In genomic region chr4:151709587-151709986, GRCh38 we compare ENCODE assay signal across 18 cellular contexts. TPM values are rescaled to one million over a fixed set of nuclear protein-coding genes. Genes with fewer than 3 reads are reported as not detected.
A peak's percentile ranks its signal among the peaks of the same experiment; 100 is the strongest.
DNase-seq lines count a peak whose midpoint lies in the region; ATAC-seq and TF ChIP-seq lines count a peak whose summit lies in the region.
"Had no signal": no experiment of that assay in that cellular context is flagged by ENCODE, and none has a peak within 500 bp of the region (broad histone marks: within the 10 kb centered on the region; RNA-seq: fewer than 3 reads in every experiment).

No MANE protein-coding gene starts in this region.

- H3K9me3 Mint-ChIP-seq in activated naive CD4-positive, alpha-beta T cell treated with anti-CD3 and anti-CD28 coated beads, Interleukin-2, amount 10 ng/mL, durations not matched to agents 7 days and 5 days = no peaks in the 10 kb centered on the region
- H3K9me3 Mint-ChIP-seq in activated naive CD4-positive, alpha-beta T cell treated with anti-CD3 and anti-CD28 coated beads for 36 hours = no peaks in the 10 kb centered on the region
- H3K9me3 Mint-ChIP-seq in chondrocyte (ENCODE audit: low read depth) = no peaks in the 10 kb centered on the region
- H3K9me3 Mint-ChIP-seq: CD14-positive monocyte; CD4-positive, alpha-beta memory T cell had no signal

- TF ChIP-seq CTCF in right atrium auricular region (IDR thresholded peaks at IDR 0.05) = no peak
- TF ChIP-seq CTCF in chondrocyte (IDR thresholded peaks at IDR 0.05) = no peak
- no peak for TF ChIP-seq CTCF in psoas muscle (IDR thresholded peaks at IDR 0.05)

- WGBS in psoas muscle, 3 donors = 56 to 94% (median 72%) methylated on average over 7 of the region's 7 CpGs

- no peaks in the 10 kb centered on the region for H3K27me3 ChIP-seq in right atrium auricular region
- H3K27me3 ChIP-seq in psoas muscle (ENCODE audit: insufficient read depth in 3 of 3, low read length in 2 of 3) = no peaks in the 10 kb centered on the region
- H3K27me3 ChIP-seq: BLaER1 had no signal

- CTCF ChIA-PET in activated naive CD4-positive, alpha-beta T cell treated with anti-CD3 and anti-CD28 coated beads, Interleukin-2, amount 10 ng/mL, durations not matched to agents 7 days and 5 days (lab: Charles Lee) = no interaction called here
- CTCF ChIA-PET in activated naive CD4-positive, alpha-beta T cell treated with anti-CD3 and anti-CD28 coated beads for 36 hours (lab: Charles Lee) = no interaction called here

- H3K4me1 Mint-ChIP-seq in activated naive CD4-positive, alpha-beta T cell treated with anti-CD3 and anti-CD28 coated beads, Interleukin-2, amount 10 ng/mL, durations not matched to agents 7 days and 5 days = no peaks in the 10 kb centered on the region
- H3K4me1 Mint-ChIP-seq in activated naive CD4-positive, alpha-beta T cell treated with anti-CD3 and anti-CD28 coated beads for 36 hours (ENCODE audit: low read depth) = no peaks in the 10 kb centered on the region
- H3K4me1 Mint-ChIP-seq in chondrocyte (ENCODE audit: low read depth) = no peaks in the 10 kb centered on the region
- H3K4me1 Mint-ChIP-seq: CD14-positive monocyte; CD4-positive, alpha-beta memory T cell had no signal

- H3K36me3 ChIP-seq in right atrium auricular region (no peaks in the 10 kb centered on the region), psoas muscle (ENCODE audit: insufficient read depth in 1 of 2, low read depth in 1 of 2) (peaks cover 3 to 26% of the 10 kb centered on the region in 2 donors)

- no peaks in the 10 kb centered on the region for H3K27me3 Mint-ChIP-seq in activated naive CD4-positive, alpha-beta T cell treated with anti-CD3 and anti-CD28 coated beads, Interleukin-2, amount 10 ng/mL, durations not matched to agents 7 days and 5 days
- H3K27me3 Mint-ChIP-seq in activated naive CD4-positive, alpha-beta T cell treated with anti-CD3 and anti-CD28 coated beads for 36 hours (ENCODE audit: low read depth) = no peaks in the 10 kb centered on the region
- H3K27me3 Mint-ChIP-seq in chondrocyte (ENCODE audit: low read depth) = no peaks in the 10 kb centered on the region
- H3K27me3 Mint-ChIP-seq: CD4-positive, alpha-beta memory T cell had no signal

- H3K9me3 ChIP-seq in right atrium auricular region = no peaks in the 10 kb centered on the region
- H3K9me3 ChIP-seq in psoas muscle = no peaks in the 10 kb centered on the region
- H3K9me3 ChIP-seq: BLaER1 had no signal

- H3K4me3 Mint-ChIP-seq in activated naive CD4-positive, alpha-beta T cell treated with anti-CD3 and anti-CD28 coated beads, Interleukin-2, amount 10 ng/mL, durations not matched to agents 7 days and 5 days = no peak overlapping the region
- H3K4me3 Mint-ChIP-seq in activated naive CD4-positive, alpha-beta T cell treated with anti-CD3 and anti-CD28 coated beads for 36 hours = no peak overlapping the region
- no peak overlapping the region for H3K4me3 Mint-ChIP-seq in chondrocyte (ENCODE audit: unreplicated experiment)
- H3K4me3 Mint-ChIP-seq: CD14-positive monocyte; CD4-positive, alpha-beta memory T cell had no signal

- H3K4me3 ChIP-seq in right atrium auricular region (no peak overlapping the region), psoas muscle (no peak overlapping the region)
- H3K4me3 ChIP-seq: BLaER1, GM23248 had no signal

- no peak for DNase-seq in activated naive CD4-positive, alpha-beta T cell treated with anti-CD3 and anti-CD28 coated beads, Interleukin-2, amount 10 ng/mL, durations not matched to agents 7 days and 5 days
- no peak for DNase-seq in activated naive CD4-positive, alpha-beta T cell treated with anti-CD3 and anti-CD28 coated beads for 36 hours
- DNase-seq in right atrium auricular region (ENCODE audit: low spot score) (no peak), cardiac septum (ENCODE audit: low spot score) (no peak), chondrocyte (ENCODE audit: low spot score) (no peak), psoas muscle (no peak), NCI-H748 (lab: John Stamatoyannopoulos, UW; ENCODE audit: unreplicated experiment) (no peak)
- DNase-seq: 8988T; Calu3; CD4-positive, alpha-beta memory T cell; DMS79 treated with DMSO at 0.1 percent for 48 hours; GF-D8; GM23248; HCEC 1CT had no signal

- intact Hi-C loops in activated naive CD4-positive, alpha-beta T cell treated with anti-CD3 and anti-CD28 coated beads for 36 hours (cut with micrococcal nuclease) = no loop called here
- intact Hi-C loops in cardiac septum (cut with DNase I) (no loop called here), psoas muscle (cut with DNase I) (no loop called here)

- peak overlapping the region; percentile 30 for H3K27ac Mint-ChIP-seq in activated naive CD4-positive, alpha-beta T cell treated with anti-CD3 and anti-CD28 coated beads, Interleukin-2, amount 10 ng/mL, durations not matched to agents 7 days and 5 days
- H3K27ac Mint-ChIP-seq in activated naive CD4-positive, alpha-beta T cell treated with anti-CD3 and anti-CD28 coated beads for 36 hours = no peak overlapping the region
- H3K27ac Mint-ChIP-seq in chondrocyte (ENCODE audit: unreplicated experiment) = peak overlapping the region; percentile 33

- ATAC-seq in psoas muscle (peak in 3 of 4 donors; percentile 88 to 91 (median 89)), GM18498 (IDR thresholded peaks at IDR 0.05; ENCODE audit: unreplicated experiment) (no peak)

- H3K27ac ChIP-seq in right atrium auricular region = peak overlapping the region; percentile 53 to 54
- peak overlapping the region; percentile 54 for H3K27ac ChIP-seq in psoas muscle
- H3K27ac ChIP-seq: BLaER1, GM23248, HL-60 had no signal

- H3K4me1 ChIP-seq in right atrium auricular region (peaks cover 0 to 10% of the 10 kb centered on the region in 2 donors), psoas muscle (peaks cover 8% of the 10 kb centered on the region)
- H3K4me1 ChIP-seq: BLaER1 had no signal

- H3K36me3 Mint-ChIP-seq in activated naive CD4-positive, alpha-beta T cell treated with anti-CD3 and anti-CD28 coated beads, Interleukin-2, amount 10 ng/mL, durations not matched to agents 7 days and 5 days = peaks cover 2% of the 10 kb centered on the region
- H3K36me3 Mint-ChIP-seq in activated naive CD4-positive, alpha-beta T cell treated with anti-CD3 and anti-CD28 coated beads for 36 hours (ENCODE audit: low read depth) = peaks cover 4% of the 10 kb centered on the region
- peaks cover 12% of the 10 kb centered on the region for H3K36me3 Mint-ChIP-seq in chondrocyte (ENCODE audit: low read depth)

RNA-seq across cellular contexts. Expression of gene GATB, which starts 51.2 kb away (rescaled TPM):
- 10 to 100 TPM; 15.2 to 22.1 TPM for total RNA-seq in activated naive CD4-positive, alpha-beta T cell treated with anti-CD3 and anti-CD28 coated beads for 36 hours
- 100 to 1,000 TPM in 1 of 2 donors, 10 to 100 TPM in 1; 28.1 to 131 TPM for total RNA-seq in right atrium auricular region
- total RNA-seq in cardiac septum = 75.1 TPM
- 9.2 to 13.0 TPM (median 10.2 TPM) in 3 replicates for total RNA-seq in chondrocyte
- total RNA-seq in psoas muscle = 10 to 100 TPM; 22.8 to 36.6 (median 28.7) TPM
- 10 to 100 TPM; 23.8 to 29.6 (median 28.3) TPM for polyA plus RNA-seq in psoas muscle
